Comparison of ENCODE assay signal across 19 cellular contexts in genomic region chr12:88658009-88658408, GRCh38.
DNase-seq lines count a peak whose midpoint lies in the region; ATAC-seq and TF ChIP-seq lines count a peak whose summit lies in the region.
"Had no signal": no experiment of that assay in that cellular context is flagged by ENCODE, and none has a peak within 500 bp of the region (broad histone marks: within the 10 kb centered on the region; RNA-seq: fewer than 3 reads in every experiment).

No MANE protein-coding gene starts in this region.

- H3K4me1 ChIP-seq in heart right ventricle, result peaks cover 0 to 22% (median 12%) of the 10 kb centered on the region in 9 donors
- H3K4me1 ChIP-seq in suprapubic skin, result peaks cover 15% of the 10 kb centered on the region
- H3K4me1 ChIP-seq in testis, result no peaks in the 10 kb centered on the region

- H3K9me3 ChIP-seq in heart right ventricle (peaks cover 0 to 12% (median 0%) of the 10 kb centered on the region in 11 donors), suprapubic skin (no peaks in the 10 kb centered on the region), testis (no peaks in the 10 kb centered on the region)
- H3K9me3 ChIP-seq: vagina had no signal

- H3K27ac ChIP-seq in heart right ventricle (peak overlapping the region in 5 of 10 donors; percentile 19 to 69 (median 60)), suprapubic skin (peak overlapping the region; percentile 73), testis (no peak overlapping the region)
- H3K27ac ChIP-seq: vagina had no signal

- no peak for TF ChIP-seq EP300 in suprapubic skin (IDR thresholded peaks at IDR 0.05)

- peak; percentile 52 for ATAC-seq in Right ventricle myocardium inferior
- ATAC-seq in heart right ventricle, result peak in 7 of 8 donors; percentile 59 to 89 (median 81)
- ATAC-seq in GM18519 (IDR thresholded peaks at IDR 0.05; ENCODE audit: low FRiP score, unreplicated experiment), result no peak
- no peak for ATAC-seq in HG02571 (IDR thresholded peaks at IDR 0.05; ENCODE audit: unreplicated experiment)
- ATAC-seq: Panc1 had no signal

- DNase-seq in Right ventricle myocardium inferior (ENCODE audit: missing footprints) (no peak), cardiac septum (ENCODE audit: low spot score) (no peak), astrocyte of the hippocampus (ENCODE audit: low read depth, low spot score) (peak; percentile 23), heart right ventricle (peak in 1 of 2 donors; percentile 58), suprapubic skin (ENCODE audit: low spot score in 2 of 2) (no peak), testis (no peak)
- DNase-seq: ACHN; activated naive CD4-positive, alpha-beta T cell treated with Interleukin-2 at 50 U/mL for 16 hours; activated T-cell treated with anti-CD3 and anti-CD28 coated beads for 4 hours; anterior cingulate cortex; CD4-positive, alpha-beta T cell; DMS79 treated with DMSO at 0.1 percent for 48 hours; mesendoderm; NCI-H2081 treated with DMSO at 0.1 percent for 48 hours; NCI-H524 treated with DMSO at 0.1 percent for 48 hours had no signal

- no peak overlapping the region for H3K4me3 ChIP-seq in heart right ventricle
- no peak overlapping the region for H3K4me3 ChIP-seq in suprapubic skin
- no peak overlapping the region for H3K4me3 ChIP-seq in testis
- H3K4me3 ChIP-seq: vagina had no signal

- intact Hi-C loops in Right ventricle myocardium inferior (cut with DNase I), result loop anchor here (5.0 to 10.0 kb wide), 2 partner anchors 239 to 337 kb away; no protein-coding TSS in a partner anchor
- intact Hi-C loops in cardiac septum (cut with DNase I), result no loop called here
- intact Hi-C loops in heart right ventricle (cut with DNase I), result loop anchor here in 1 of 10 donors (5.0 to 10.0 kb wide), 2 partner anchors 76 to 327 kb away; partner anchors contain the start of gene KITLG
- intact Hi-C loops in testis (cut with DNase I; ENCODE audit: low total_unique reads), result no loop called here

- TF ChIP-seq CTCF in heart right ventricle (IDR thresholded peaks at IDR 0.05) (no peak), suprapubic skin (IDR thresholded peaks at IDR 0.05) (no peak), testis (IDR thresholded peaks at IDR 0.05) (no peak)

- no peaks in the 10 kb centered on the region for H3K27me3 ChIP-seq in heart right ventricle
- H3K27me3 ChIP-seq in suprapubic skin, result no peaks in the 10 kb centered on the region
- H3K27me3 ChIP-seq in testis, result no peaks in the 10 kb centered on the region
- H3K27me3 ChIP-seq: vagina had no signal

- no peaks in the 10 kb centered on the region for H3K36me3 ChIP-seq in heart right ventricle
- no peaks in the 10 kb centered on the region for H3K36me3 ChIP-seq in suprapubic skin
- no peaks in the 10 kb centered on the region for H3K36me3 ChIP-seq in testis (ENCODE audit: low read depth, missing control alignments)
- H3K36me3 ChIP-seq: vagina had no signal

- no peak for TF ChIP-seq POLR2A in suprapubic skin (IDR thresholded peaks at IDR 0.05)
- TF ChIP-seq POLR2A in testis (IDR thresholded peaks at IDR 0.05), result no peak

Comparison
In these comparisons a context has a peak if more than half of its experiments do, and no peak if none do; other contexts are left out.
1. ATAC-seq: peak in Right ventricle myocardium inferior (single experiment) and heart right ventricle (7 of 8); none in GM18519 (single experiment) and HG02571 (single experiment).